Comparison of ENCODE assay signal across 21 cellular contexts in the genomic region with DNA sequence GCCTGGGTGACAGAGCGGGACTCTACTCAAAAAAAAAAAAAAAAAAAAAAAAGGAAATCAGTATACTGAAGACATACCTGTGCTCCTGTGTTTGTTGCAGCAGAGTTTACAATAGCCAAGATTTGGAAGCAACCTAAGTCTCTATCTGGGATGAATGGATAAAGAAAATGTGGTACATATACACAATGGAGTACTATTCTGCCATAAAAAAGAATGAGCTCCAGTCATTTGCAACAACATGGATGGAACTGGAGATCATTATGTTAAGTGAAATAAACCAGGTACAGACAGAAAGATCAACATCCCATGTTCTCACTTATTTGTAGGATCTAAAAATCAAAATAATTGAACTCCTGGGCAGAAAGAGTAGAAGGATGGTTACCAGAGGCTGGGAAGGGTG. TPM values are rescaled to one million over a fixed set of nuclear protein-coding genes. Genes with fewer than 3 reads are reported as not detected.
DNase-seq lines count a peak whose midpoint lies in the region; ATAC-seq and TF ChIP-seq lines count a peak whose summit lies in the region.
"Had no signal": no experiment of that assay in that cellular context is flagged by ENCODE, and none has a peak within 500 bp of the region (broad histone marks: within the 10 kb centered on the region; RNA-seq: fewer than 3 reads in every experiment).

No MANE protein-coding gene starts in this region.

- no peak overlapping the region for H3K4me3 ChIP-seq in A673 (ENCODE audit: low read depth, low read length, poor library complexity, severe bottlenecking)
- H3K4me3 ChIP-seq: BLaER1 treated with 17β-estradiol and CSF1 and Interleukin-3, amounts not matched to agents 10 nM and 100 nM; PC-9; SJCRH30 had no signal

- H3K36me3 ChIP-seq in A673 (ENCODE audit: insufficient read depth, low read length, poor library complexity, severe bottlenecking), result no peaks in the 10 kb centered on the region

- H3K27ac Mint-ChIP-seq in T-helper 2 cell treated with Interferon-gamma antibody and Interleukin-4, amounts not matched to agents 5 μg/mL and 100 μg/mL, for 36 hours, result peak overlapping the region; percentile 15
- H3K27ac Mint-ChIP-seq in CD4-positive, alpha-beta T cell, result peak overlapping the region; percentile 78
- H3K27ac Mint-ChIP-seq in activated CD4-positive, alpha-beta memory T cell treated with anti-CD3 and anti-CD28 coated beads, Interleukin-2, amount 10 ng/mL, durations not matched to agents 7 days and 5 days, result peak overlapping the region; percentile 89
- peak overlapping the region in 4 of 6 donors; percentile 34 to 89 (median 50) for H3K27ac Mint-ChIP-seq in naive B cell

- peaks cover 80% of the 10 kb centered on the region for H3K4me1 Mint-ChIP-seq in T-helper 2 cell treated with Interferon-gamma antibody and Interleukin-4, amounts not matched to agents 5 μg/mL and 100 μg/mL, for 36 hours (ENCODE audit: low read depth)
- H3K4me1 Mint-ChIP-seq in CD4-positive, alpha-beta T cell (ENCODE audit: low read depth), result peaks cover 72% of the 10 kb centered on the region
- H3K4me1 Mint-ChIP-seq in activated CD4-positive, alpha-beta memory T cell treated with anti-CD3 and anti-CD28 coated beads, Interleukin-2, amount 10 ng/mL, durations not matched to agents 7 days and 5 days, result peaks cover 92% of the 10 kb centered on the region
- peaks cover 80 to 95% (median 89%) of the 10 kb centered on the region in 3 donors for H3K4me1 Mint-ChIP-seq in naive B cell

- no peak for DNase-seq in T-helper 2 cell treated with Interferon-gamma antibody and Interleukin-4, amounts not matched to agents 5 μg/mL and 100 μg/mL, for 36 hours (ENCODE audit: low spot score)
- DNase-seq in T-helper 2 cell (no peak), naive B cell (no peak), A673 (ENCODE audit: low spot score) (no peak), HT-29 (ENCODE audit: low spot score) (no peak)
- no peak for DNase-seq in CD4-positive, alpha-beta T cell
- no peak for DNase-seq in activated CD4-positive, alpha-beta memory T cell treated with anti-CD3 and anti-CD28 coated beads, Interleukin-2, amount 10 ng/mL, durations not matched to agents 7 days and 5 days
- DNase-seq: DND-41, Karpas-422, NCI-H1092, NCI-H1417 treated with DMSO at 0.1 percent for 48 hours, NCI-H1694 treated with DMSO at 0.1 percent for 48 hours, NCI-H2081, NCI-H2227 treated with DMSO at 0.1 percent for 48 hours, NCI-H526 treated with DMSO at 0.1 percent for 48 hours, PC-9, SJCRH30 had no signal

- no TSS peak for BruUV-seq in A673 (replicated peaks; lab: Mats Ljungman, UMichigan)

- POLR2A ChIA-PET in CD4-positive, alpha-beta T cell (lab: Charles Lee), result interaction anchor here (0.6 to 0.7 kb wide), 2 partner anchors 15 to 18 kb away, joined by 3 to 4 read pairs; no protein-coding TSS in a partner anchor
- POLR2A ChIA-PET in activated CD4-positive, alpha-beta memory T cell treated with anti-CD3 and anti-CD28 coated beads, Interleukin-2, amount 10 ng/mL, durations not matched to agents 7 days and 5 days (lab: Charles Lee), result interaction anchor here (1.1 to 5.0 kb wide), 2 partner anchors 17 to 44 kb away, joined by 3 to 41 read pairs; no protein-coding TSS in a partner anchor
- POLR2A ChIA-PET in A673 (lab: Charles Lee; ENCODE audit: low non-redundant PET), result no interaction called here

- no peak overlapping the region for H3K4me3 Mint-ChIP-seq in T-helper 2 cell treated with Interferon-gamma antibody and Interleukin-4, amounts not matched to agents 5 μg/mL and 100 μg/mL, for 36 hours
- H3K4me3 Mint-ChIP-seq in CD4-positive, alpha-beta T cell, result no peak overlapping the region
- no peak overlapping the region for H3K4me3 Mint-ChIP-seq in activated CD4-positive, alpha-beta memory T cell treated with anti-CD3 and anti-CD28 coated beads, Interleukin-2, amount 10 ng/mL, durations not matched to agents 7 days and 5 days
- peak overlapping the region in 3 of 8 donors; percentile 49 to 76 (median 62) for H3K4me3 Mint-ChIP-seq in naive B cell

- CTCF ChIA-PET in CD4-positive, alpha-beta T cell (lab: Charles Lee), result no interaction called here
- CTCF ChIA-PET in activated CD4-positive, alpha-beta memory T cell treated with anti-CD3 and anti-CD28 coated beads, Interleukin-2, amount 10 ng/mL, durations not matched to agents 7 days and 5 days (lab: Charles Lee), result interaction anchor here (3.6 kb wide), 1 partner anchor 12 kb away, joined by 13 read pairs; no protein-coding TSS in a partner anchor
- CTCF ChIA-PET in A673 (lab: Charles Lee), result no interaction called here

- no peaks in the 10 kb centered on the region for H3K9me3 Mint-ChIP-seq in T-helper 2 cell treated with Interferon-gamma antibody and Interleukin-4, amounts not matched to agents 5 μg/mL and 100 μg/mL, for 36 hours
- H3K9me3 Mint-ChIP-seq in CD4-positive, alpha-beta T cell, result peaks cover 3% of the 10 kb centered on the region
- no peaks in the 10 kb centered on the region for H3K9me3 Mint-ChIP-seq in activated CD4-positive, alpha-beta memory T cell treated with anti-CD3 and anti-CD28 coated beads, Interleukin-2, amount 10 ng/mL, durations not matched to agents 7 days and 5 days
- H3K9me3 Mint-ChIP-seq in naive B cell, result peaks cover 0 to 1% (median 0%) of the 10 kb centered on the region in 7 donors
- H3K9me3 Mint-ChIP-seq: CD8-positive, alpha-beta memory T cell had no signal

- H3K9me3 ChIP-seq in CD4-positive, alpha-beta T cell (ENCODE audit: control insufficient read depth, low read length), result no peaks in the 10 kb centered on the region
- no peaks in the 10 kb centered on the region for H3K9me3 ChIP-seq in A673 (ENCODE audit: low read depth, low read length, poor library complexity, severe bottlenecking)
- H3K9me3 ChIP-seq: SJCRH30 had no signal

- H3K27me3 ChIP-seq in CD4-positive, alpha-beta T cell (ENCODE audit: control insufficient read depth, insufficient read depth, low read length), result no peaks in the 10 kb centered on the region
- H3K27me3 ChIP-seq in A673 (replicated peaks; ENCODE audit: insufficient read depth, low read depth, low read length, poor library complexity), result no peaks in the 10 kb centered on the region
- H3K27me3 ChIP-seq: BLaER1 treated with 17β-estradiol and CSF1 and Interleukin-3, amounts not matched to agents 10 nM and 100 nM; SJCRH30 had no signal

- H3K4me1 ChIP-seq in A673 (ENCODE audit: insufficient read depth, low read length, poor library complexity, severe bottlenecking), result no peaks in the 10 kb centered on the region

- TF ChIP-seq CTCF in CD4-positive, alpha-beta T cell (IDR thresholded peaks at IDR 0.05), result no peak
- no peak for TF ChIP-seq CTCF in A673 (conservative IDR thresholded peaks at IDR 0.05; ENCODE audit: low read depth, low read length)

- ATAC-seq in CD4-positive, alpha-beta T cell (ENCODE audit: poor library complexity), result no peak
- ATAC-seq in naive B cell (ENCODE audit: low read depth in 2 of 2), result no peak
- ATAC-seq: HepG2, Right ventricle myocardium inferior had no signal

- no peaks in the 10 kb centered on the region for H3K27me3 Mint-ChIP-seq in T-helper 2 cell treated with Interferon-gamma antibody and Interleukin-4, amounts not matched to agents 5 μg/mL and 100 μg/mL, for 36 hours (ENCODE audit: low read depth)
- H3K27me3 Mint-ChIP-seq in CD4-positive, alpha-beta T cell, result no peaks in the 10 kb centered on the region
- no peaks in the 10 kb centered on the region for H3K27me3 Mint-ChIP-seq in activated CD4-positive, alpha-beta memory T cell treated with anti-CD3 and anti-CD28 coated beads, Interleukin-2, amount 10 ng/mL, durations not matched to agents 7 days and 5 days
- H3K27me3 Mint-ChIP-seq in naive B cell, result no peaks in the 10 kb centered on the region
- H3K27me3 Mint-ChIP-seq: CD8-positive, alpha-beta memory T cell had no signal

- no peak overlapping the region for H3K27ac ChIP-seq in CD4-positive, alpha-beta T cell (ENCODE audit: low read depth, low read length)
- no peak overlapping the region for H3K27ac ChIP-seq in A673 (ENCODE audit: low read depth, low read length, poor library complexity, severe bottlenecking)
- H3K27ac ChIP-seq: BLaER1 treated with 17β-estradiol and CSF1 and Interleukin-3, amounts not matched to agents 10 nM and 100 nM; PC-9; SJCRH30 had no signal

- H3K36me3 Mint-ChIP-seq in T-helper 2 cell treated with Interferon-gamma antibody and Interleukin-4, amounts not matched to agents 5 μg/mL and 100 μg/mL, for 36 hours (ENCODE audit: low read depth), result peaks cover 88% of the 10 kb centered on the region
- no peaks in the 10 kb centered on the region for H3K36me3 Mint-ChIP-seq in CD4-positive, alpha-beta T cell (ENCODE audit: low read depth)
- peaks cover 91% of the 10 kb centered on the region for H3K36me3 Mint-ChIP-seq in activated CD4-positive, alpha-beta memory T cell treated with anti-CD3 and anti-CD28 coated beads, Interleukin-2, amount 10 ng/mL, durations not matched to agents 7 days and 5 days (ENCODE audit: low read depth)
- peaks cover 31 to 45% of the 10 kb centered on the region in 2 donors for H3K36me3 Mint-ChIP-seq in naive B cell

- intact Hi-C loops in CD4-positive, alpha-beta T cell (cut with DNase I, micrococcal nuclease), result no loop called here
- intact Hi-C loops in A673 (cut with micrococcal nuclease; ENCODE audit: unreplicated experiment), result no loop called here

RNA-seq across cellular contexts. Expression of gene ADAM19, which starts 22.9 kb away (rescaled TPM):
- total RNA-seq in CD4-positive, alpha-beta T cell, result 10 to 100 TPM; 26.7 to 29.1 TPM
- total RNA-seq in activated CD4-positive, alpha-beta memory T cell treated with anti-CD3 and anti-CD28 coated beads, Interleukin-2, amount 10 ng/mL, durations not matched to agents 7 days and 5 days, result 100 to 1,000 TPM; 309 to 313 TPM
- 10 to 100 TPM in 5 of 6 donors, 1 to 10 TPM in 1; 6.3 to 75.5 (median 43.4) TPM for polyA plus RNA-seq in naive B cell (ENCODE audit: low read depth in 6 of 6)
- 1.7 and 2.3 TPM in 2 replicates for total RNA-seq in A673 (2021)
- total RNA-seq in HT-29 (2014; rRNA removed; shearing (Covaris generic)), result 9.3 and 11.2 TPM in 2 replicates

Comparison
In these comparisons a context has a peak if more than half of its experiments do, and no peak if none do; other contexts are left out.
1. H3K27ac Mint-ChIP-seq: peak in every context shown above with its lines; median percentile 89 in activated CD4-positive, alpha-beta memory T cell treated with anti-CD3 and anti-CD28 coated beads, Interleukin-2, amount 10 ng/mL, durations not matched to agents 7 days and 5 days; 78 in CD4-positive, alpha-beta T cell; 50 in naive B cell; 15 in T-helper 2 cell treated with Interferon-gamma antibody and Interleukin-4, amounts not matched to agents 5 μg/mL and 100 μg/mL, for 36 hours.
2. RNA of gene ADAM19, which starts 22.9 kb away (total RNA-seq): 309 to 313 TPM in activated CD4-positive, alpha-beta memory T cell treated with anti-CD3 and anti-CD28 coated beads, Interleukin-2, amount 10 ng/mL, durations not matched to agents 7 days and 5 days; 26.7 to 29.1 TPM in CD4-positive, alpha-beta T cell, 9.3 to 11.2 TPM in HT-29 and 1.7 to 2.3 TPM in A673; every median in the first group is over 10 times any median in the second.